ENCODE assay signal across 8 cellular contexts in the genomic region with DNA sequence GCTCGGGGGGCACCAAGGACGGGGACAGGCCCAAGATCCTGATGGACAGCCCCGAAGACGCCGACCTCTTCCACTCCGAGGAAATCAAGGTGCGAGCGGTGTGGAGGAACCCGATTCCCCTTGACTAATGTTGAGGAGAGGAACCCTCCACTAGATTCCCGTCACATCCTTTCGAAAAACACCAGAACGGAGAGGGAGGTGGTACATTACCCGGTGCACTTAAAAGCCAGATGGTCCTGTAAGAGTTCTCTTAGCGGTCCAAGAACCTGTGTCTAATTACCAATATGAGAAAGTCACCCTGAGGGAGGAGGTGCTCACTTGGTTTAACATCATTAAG. TPM values are rescaled to one million over a fixed set of nuclear protein-coding genes. Genes with fewer than 3 reads are reported as not detected.
DNase-seq lines count a peak whose midpoint lies in the region; ATAC-seq and TF ChIP-seq lines count a peak whose summit lies in the region.

No MANE protein-coding gene starts in this region.

- H2AFZ ChIP-seq in Karpas-422 (ENCODE audit: low read length): peak overlapping the region; percentile 11; the same call in 1 of the 2 replicates

- peaks cover 45% of the 10 kb centered on the region for H3K4me1 Mint-ChIP-seq in Calu3 (ENCODE audit: low read depth, unreplicated experiment)
- peaks cover 31 to 62% (median 41%) of the 10 kb centered on the region in 3 donors for H3K4me1 Mint-ChIP-seq in naive B cell

- TSS peak; percentile 61 for BruUV-seq in Calu3 (replicated peaks; lab: Mats Ljungman, UMichigan)

- H3K36me3 Mint-ChIP-seq in Calu3 (ENCODE audit: insufficient read depth, unreplicated experiment): peaks cover 60% of the 10 kb centered on the region
- H3K36me3 Mint-ChIP-seq in naive B cell: peaks cover 0 to 16% of the 10 kb centered on the region in 2 donors

- DNase-seq in Calu3: no peak
- DNase-seq in Karpas-422: no peak
- DNase-seq in naive B cell: no peak
- no peak for DNase-seq in GM19240 (ENCODE audit: insufficient read length, low spot score)
- DNase-seq in DMS114 treated with DMSO at 0.1 percent for 48 hours (lab: John Stamatoyannopoulos, UW; ENCODE audit: unreplicated experiment): no peak
- no peak for DNase-seq in midbrain (lab: John Stamatoyannopoulos, UW)

- H3K9me3 Mint-ChIP-seq in Calu3 (ENCODE audit: low read depth, unreplicated experiment) (no peaks in the 10 kb centered on the region), naive B cell (no peaks in the 10 kb centered on the region)

- intact Hi-C loops in Calu3 (cut with micrococcal nuclease; ENCODE audit: unreplicated experiment): no loop called here

- TF ChIP-seq CTCF in Calu3 (IDR thresholded peaks at IDR 0.05; ENCODE audit: unreplicated experiment): no peak

- peak overlapping the region; percentile 83 for H3K27ac Mint-ChIP-seq in Calu3 (ENCODE audit: unreplicated experiment)
- peak overlapping the region; percentile 75 to 95 (median 92) for H3K27ac Mint-ChIP-seq in naive B cell

- CTCF ChIA-PET in Calu3 (lab: Charles Lee): interaction anchor here (1.1 to 1.7 kb wide), 3 partner anchors 15 to 224 kb away, joined by 4 to 5 read pairs (median 4); no protein-coding TSS in a partner anchor

- H3K79me2 ChIP-seq in Karpas-422 (ENCODE audit: low read length): peaks cover 50% of the 10 kb centered on the region

- H3K27me3 Mint-ChIP-seq in Calu3 (ENCODE audit: unreplicated experiment): no peaks in the 10 kb centered on the region
- no peaks in the 10 kb centered on the region for H3K27me3 Mint-ChIP-seq in naive B cell

- H3K4me2 ChIP-seq in Karpas-422 (ENCODE audit: low read depth, low read length, poor library complexity, severe bottlenecking): peak overlapping the region; percentile 78

- peaks cover 43% of the 10 kb centered on the region for H3K4me1 ChIP-seq in Karpas-422 (ENCODE audit: low read length)

- ATAC-seq in naive B cell (ENCODE audit: low read depth in 2 of 2) (no peak), HG03095 (IDR thresholded peaks at IDR 0.05; ENCODE audit: unreplicated experiment) (no peak)

- peaks cover 34% of the 10 kb centered on the region for H3K36me3 ChIP-seq in Karpas-422 (ENCODE audit: insufficient read depth, low read length)

- H4K20me1 ChIP-seq in Karpas-422 (ENCODE audit: insufficient read depth, low read depth, low read length): peaks cover 16% of the 10 kb centered on the region

- no peaks in the 10 kb centered on the region for H3K9me3 ChIP-seq in Karpas-422 (ENCODE audit: low read length)

- no peaks in the 10 kb centered on the region for H3K27me3 ChIP-seq in Karpas-422 (ENCODE audit: low read length)

- H3K4me3 ChIP-seq in Karpas-422 (ENCODE audit: low read length): peak overlapping the region; percentile 97

- H3K27ac ChIP-seq in Karpas-422 (ENCODE audit: low read length) (peak overlapping the region; percentile 87), cingulate gyrus (ENCODE audit: low read depth, low read length) (peak overlapping the region; percentile 83)

- H3K9ac ChIP-seq in Karpas-422 (ENCODE audit: low read length): peak overlapping the region; percentile 99

- H3K9me2 ChIP-seq in Karpas-422 (replicated peaks; ENCODE audit: insufficient read depth, low read length): no peaks in the 10 kb centered on the region

- H3K4me3 Mint-ChIP-seq in Calu3 (ENCODE audit: low read depth, unreplicated experiment) (peak overlapping the region; percentile 91), naive B cell (peak overlapping the region; percentile 84 to 97 (median 92))

RNA-seq across cellular contexts. Expression of a gene that starts 0.3 kb away (rescaled TPM):
- total RNA-seq in Calu3 (2022): 73.5 and 82.7 TPM in 2 replicates
- total RNA-seq in Karpas-422 (2014; rRNA removed; shearing (Covaris generic); ENCODE audit: low replicate concordance): 28.1 and 32.7 TPM in 2 replicates
- polyA plus RNA-seq in naive B cell (ENCODE audit: low read depth in 6 of 6): 10 to 100 TPM; 39.9 to 68.8 (median 55.4) TPM
